In the genomic region with DNA sequence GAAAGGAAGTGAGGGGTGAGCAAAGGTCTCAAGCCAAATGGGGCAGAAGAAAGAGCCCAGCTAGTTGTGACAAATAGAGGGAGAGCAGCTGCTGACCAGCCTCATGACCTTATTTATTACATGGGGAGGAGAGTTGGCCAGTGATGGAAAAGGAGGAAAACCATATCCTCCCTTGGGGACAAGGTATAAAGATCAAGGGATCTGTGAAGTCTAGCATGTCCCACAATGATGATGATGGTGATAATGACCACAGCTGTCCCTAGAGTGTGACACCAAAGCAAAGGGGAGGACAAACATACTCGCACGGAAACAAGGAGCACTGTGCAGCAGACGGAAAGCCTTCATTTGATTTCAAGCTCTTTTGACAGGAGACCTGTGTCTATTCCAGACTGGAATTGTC, we compare ENCODE assay signal across 22 cellular contexts.
"Had no signal": no experiment of that assay in that cellular context is flagged by ENCODE, and none has a peak within 500 bp of the region (broad histone marks: within the 10 kb centered on the region; RNA-seq: fewer than 3 reads in every experiment).

No MANE protein-coding gene starts in this region.

- H3K4me1 ChIP-seq: colonic mucosa, neural progenitor cell, pancreas, testis, tibial nerve had no signal

- DNase-seq: cerebellar nuclear complex; colonic mucosa; dermis blood vessel endothelial cell; effector CD4-positive, alpha-beta T cell; endodermal cell; foreskin melanocyte; head of caudate nucleus; mammary epithelial cell; naive thymus-derived CD8-positive, alpha-beta T cell; nucleus accumbens; pancreas; right lobe of liver; stimulated activated CD4-positive, alpha-beta T cell treated with anti-CD3 and anti-CD28 coated beads, Interleukin-2, amount 100 ng/mL, for 24 hours; stimulated activated CD4-positive, alpha-beta T cell treated with anti-CD3 and anti-CD28 coated beads, Interleukin-4, amount 100 ng/mL, for 4 hours; stimulated activated naive B cell treated with anti-CD40 and anti-IgM and Interleukin-4, amounts not matched to agents 10 μg/mL and 1 μg/mL and 100 μg/mL, for 72 hours; stimulated activated naive CD8-positive, alpha-beta T cell treated with anti-CD3 and anti-CD28 coated beads, Interleukin-15, amount 100 ng/mL, for 72 hours; testis had no signal

- H3K4me3 ChIP-seq: colonic mucosa, hepatocyte, neural progenitor cell, pancreas, right lobe of liver, skin epidermis, testis, tibial nerve had no signal

- ATAC-seq: left lobe of liver; naive thymus-derived CD8-positive, alpha-beta T cell; pancreas; right lobe of liver; stimulated activated naive B cell treated with anti-CD40 and anti-IgM and Interleukin-4, amounts not matched to agents 10 μg/mL and 1 μg/mL and 100 μg/mL, for 72 hours; stimulated activated naive CD8-positive, alpha-beta T cell treated with anti-CD3 and anti-CD28 coated beads, Interleukin-15, amount 100 ng/mL, for 72 hours had no signal

- H3K9me3 ChIP-seq: colonic mucosa, pancreas, right lobe of liver, testis, tibial nerve had no signal

- H3K27me3 ChIP-seq: colonic mucosa, hepatocyte, neural progenitor cell, pancreas, right lobe of liver, testis, tibial nerve had no signal

- H2AFZ ChIP-seq: hepatocyte, neural progenitor cell had no signal

- H3K9ac ChIP-seq: neural progenitor cell had no signal

- H3K36me3 ChIP-seq: colonic mucosa, neural progenitor cell, pancreas, right lobe of liver, tibial nerve had no signal

- H3K4me2 ChIP-seq: hepatocyte, neural progenitor cell had no signal

- H3K27ac ChIP-seq: colonic mucosa, hepatocyte, neural progenitor cell, pancreas, right lobe of liver, skin epidermis, testis, tibial nerve had no signal
